Comparison of ENCODE assay signal across 17 cellular contexts in the genomic region with DNA sequence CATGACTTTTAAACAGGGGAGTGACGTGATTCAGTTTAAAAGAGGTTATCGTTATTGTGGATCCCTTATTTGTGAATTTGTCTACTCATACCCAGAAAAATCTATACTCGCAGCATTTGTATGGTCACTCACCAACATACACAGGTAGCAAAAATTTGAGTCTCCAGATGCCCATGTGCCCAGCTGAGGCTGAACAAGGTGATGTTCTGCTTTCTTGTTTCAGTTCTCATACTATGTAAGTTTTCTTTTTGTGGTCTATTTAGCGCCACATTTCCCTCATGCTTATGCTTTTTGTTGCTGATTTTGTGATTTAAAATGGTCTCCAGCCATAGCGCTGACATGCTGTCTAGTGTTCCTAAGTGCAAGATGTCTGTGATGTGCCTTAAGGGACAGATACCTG.
DNase-seq lines count a peak whose midpoint lies in the region; ATAC-seq, FAIRE-seq and TF ChIP-seq lines count a peak whose summit lies in the region.
"Had no signal": no experiment of that assay in that cellular context is flagged by ENCODE, and none has a peak within 500 bp of the region (broad histone marks: within the 10 kb centered on the region; RNA-seq: fewer than 3 reads in every experiment).

No MANE protein-coding gene starts in this region.

- H3K4me3 Mint-ChIP-seq in endodermal cell = no peak overlapping the region
- H3K4me3 Mint-ChIP-seq: CD4-positive, alpha-beta memory T cell; GM23338; H9 had no signal

- H2AFZ ChIP-seq in IMR-90 (replicated peaks; ENCODE audit: low read length, poor library complexity) = no peak overlapping the region
- H2AFZ ChIP-seq in GM12878 (ENCODE audit: control insufficient read depth, low read depth, low read length) = no peak overlapping the region
- H2AFZ ChIP-seq: GM23338 had no signal

- no peak overlapping the region for H3K18ac ChIP-seq in IMR-90 (ENCODE audit: low read depth, low read length)

- dilution Hi-C loops in IMR-90 (cut with HindIII; ENCODE audit: low sequenced_read_pairs, unreplicated experiment) = no loop called here

- H3K9me3 Mint-ChIP-seq in endodermal cell = no peaks in the 10 kb centered on the region
- H3K9me3 Mint-ChIP-seq: GM23338, H9 had no signal

- no peak overlapping the region for H3K56ac ChIP-seq in IMR-90 (ENCODE audit: extremely low read depth, insufficient read depth, low read length)

- H3K27me3 Mint-ChIP-seq in endodermal cell (ENCODE audit: insufficient read depth) = no peaks in the 10 kb centered on the region
- H3K27me3 Mint-ChIP-seq: CD4-positive, alpha-beta memory T cell had no signal

- no peak overlapping the region for H2BK5ac ChIP-seq in IMR-90 (ENCODE audit: low read depth, low read length, poor library complexity, severe bottlenecking)

- no peak overlapping the region for H3K27ac ChIP-seq in IMR-90 (ENCODE audit: insufficient read depth, low read length)
- no peak overlapping the region for H3K27ac ChIP-seq in GM12878 (ENCODE audit: control insufficient read depth, insufficient read depth)
- H3K27ac ChIP-seq in endodermal cell (ENCODE audit: low read depth, low read length) = no peak overlapping the region

- H3K4me1 ChIP-seq in IMR-90 (ENCODE audit: control insufficient read depth, insufficient read depth, low read length) (peaks cover 9% of the 10 kb centered on the region), GM12878 (ENCODE audit: control insufficient read depth, insufficient read depth, low read length) (no peaks in the 10 kb centered on the region), endodermal cell (ENCODE audit: control insufficient read depth, insufficient read depth, low read length) (no peaks in the 10 kb centered on the region)

- no peak overlapping the region for H3K23ac ChIP-seq in IMR-90 (ENCODE audit: low read depth, low read length)

- no peak overlapping the region for H4K5ac ChIP-seq in IMR-90 (ENCODE audit: low read depth, low read length)

- FAIRE-seq in GM12878 (lab: Jason Lieb, UNC) = no peak
- FAIRE-seq: GM19239 had no signal

- H3K9me1 ChIP-seq in IMR-90 (ENCODE audit: insufficient read depth, low read length) = 0 out of 2 replicates have a peak, but pooled peaks cover 3% of the 10 kb centered on the region

- TF ChIP-seq POLR2A in IMR-90 (IDR thresholded peaks at IDR 0.05; ENCODE audit: low read depth, low read length) = no peak
- TF ChIP-seq POLR2A in GM12878 (IDR thresholded peaks at IDR 0.05; ENCODE audit: low read depth, low read length) = no peak

- no peak overlapping the region for H2BK120ac ChIP-seq in IMR-90 (ENCODE audit: low read depth, low read length)

- no peak for TF ChIP-seq RAD21 in IMR-90 (IDR thresholded peaks at IDR 0.05; ENCODE audit: low read length)
- no peak for TF ChIP-seq RAD21 in GM12878 (IDR thresholded peaks at IDR 0.05; ENCODE audit: insufficient read depth, low read depth, low read length)

- TF ChIP-seq EP300 in GM12878 (IDR thresholded peaks at IDR 0.05; ENCODE audit: borderline replicate concordance in 1 of 2, control insufficient read depth in 1 of 2, low read depth in 2 of 2, low read length in 2 of 2) = no peak

- no peak overlapping the region; the same call in 1 of the 2 replicates for H4K91ac ChIP-seq in IMR-90 (ENCODE audit: insufficient read depth, low read depth, low read length)

- TF ChIP-seq CTCF in GM12865 (IDR thresholded peaks at IDR 0.05; ENCODE audit: insufficient read depth, low read depth, low read length, missing control alignments) (no peak), IMR-90 (conservative IDR thresholded peaks at IDR 0.05; ENCODE audit: low read depth, low read length) (no peak), GM12878 (IDR thresholded peaks at IDR 0.05 in 2 of 3, conservative IDR thresholded peaks at IDR 0.05 in 1 of 3; ENCODE audit: control insufficient read depth in 2 of 3, extremely low read depth in 1 of 3, insufficient read depth in 1 of 3, low read depth in 3 of 3, low read length in 3 of 3) (no peak), endodermal cell (conservative IDR thresholded peaks at IDR 0.05) (no peak)

- no peak overlapping the region; a peak in 1 of 4 replicates for H4K8ac ChIP-seq in IMR-90 (ENCODE audit: low read depth in 2 of 2, low read length in 2 of 2)

- in situ Hi-C loops in IMR-90 (cut with MboI; ENCODE audit: low sequenced_read_pairs) (no loop called here), GM12878 (cut with MboI) (no loop called here)

- intact Hi-C loops in IMR-90 (cut with micrococcal nuclease) (no loop called here), GM12878 (cut with micrococcal nuclease; ENCODE audit: unreplicated experiment) (no loop called here)

- RAD21 ChIA-PET in GM12878 (lab: Charles Lee; ENCODE audit: unreplicated experiment) = interaction anchor here (0.6 kb wide), 1 partner anchor 25 kb away, joined by 3 read pairs; no protein-coding TSS in a partner anchor

- peaks cover 7% of the 10 kb centered on the region for H3K4me1 Mint-ChIP-seq in endodermal cell
- H3K4me1 Mint-ChIP-seq: CD4-positive, alpha-beta memory T cell had no signal

- H3K9me3 ChIP-seq in IMR-90 (ENCODE audit: control insufficient read depth, insufficient read depth, low read length) (no peaks in the 10 kb centered on the region), GM12878 (replicated peaks; ENCODE audit: control insufficient read depth, insufficient read depth, low read length) (no peaks in the 10 kb centered on the region), endodermal cell (ENCODE audit: control insufficient read depth, low read length) (no peaks in the 10 kb centered on the region)

- POLR2A ChIA-PET in IMR-90 (lab: Charles Lee; ENCODE audit: unreplicated experiment) (no interaction called here), GM12878 (lab: Charles Lee) (no interaction called here)

- H3K27me3 ChIP-seq in IMR-90 (ENCODE audit: control insufficient read depth, insufficient read depth, low read length) (no peaks in the 10 kb centered on the region), GM12878 (replicated peaks in 1 of 2; ENCODE audit: control insufficient read depth in 2 of 2, insufficient read depth in 2 of 2, low read length in 1 of 2) (no peaks in the 10 kb centered on the region), endodermal cell (ENCODE audit: control insufficient read depth, insufficient read depth, low read length, poor library complexity, severe bottlenecking) (no peaks in the 10 kb centered on the region)

- ATAC-seq in IMR-90 (ENCODE audit: low read depth) (no peak), GM12878 (peak; percentile 58), HG03442 (IDR thresholded peaks at IDR 0.05; ENCODE audit: unreplicated experiment) (no peak)
- ATAC-seq: GM23338, HCT116 had no signal

- SMC1A ChIA-PET in GM12878 (lab: Charles Lee; ENCODE audit: uncharacterized antibody, unreplicated experiment) = interaction anchor here (0.6 to 1.0 kb wide), 2 partner anchors 29 to 59 kb away, joined by 3 read pairs; no protein-coding TSS in a partner anchor

- H2AK5ac ChIP-seq in IMR-90 (ENCODE audit: low read depth, low read length) = no peak overlapping the region

- H3K4ac ChIP-seq in IMR-90 (ENCODE audit: low read depth, low read length) = no peak overlapping the region

- CTCF ChIA-PET in IMR-90 (lab: Yijun Ruan, JAX) (no interaction called here), GM12878 (lab: Yijun Ruan, JAX) (no interaction called here)

- peak; percentile 6 for DNase-seq in GM12865 (ENCODE audit: low read depth)
- no peak for DNase-seq in IMR-90
- no peak for DNase-seq in GM12878 (ENCODE audit: low read depth, low spot score)
- DNase-seq in HUDEP-2 (lab: John Stamatoyannopoulos, UW; ENCODE audit: unreplicated experiment in 76 of 76) = no peak
- DNase-seq in endodermal cell = no peak
- DNase-seq: C1 segment of cervical spinal cord; Calu3; CD4-positive, alpha-beta memory T cell; COR-L47; DMS53; DMS79 treated with DMSO at 0.1 percent for 48 hours; GF-D8; H9 had no signal

- H2BK15ac ChIP-seq in IMR-90 (ENCODE audit: low read depth, low read length) = peak overlapping the region; percentile 72; the same call in 1 of the 3 replicates

- no peaks in the 10 kb centered on the region for H3K36me3 Mint-ChIP-seq in endodermal cell (ENCODE audit: low read depth)
- H3K36me3 Mint-ChIP-seq: CD4-positive, alpha-beta memory T cell had no signal

- no peak overlapping the region for H3K14ac ChIP-seq in IMR-90 (replicated peaks; ENCODE audit: low read depth, low read length)

- no peaks in the 10 kb centered on the region for H3K79me1 ChIP-seq in IMR-90 (ENCODE audit: low read depth in 1 of 2, low read length in 2 of 2)

- no peak overlapping the region for H3K4me3 ChIP-seq in GM12865 (ENCODE audit: low read depth, low read length)
- no peak overlapping the region for H3K4me3 ChIP-seq in IMR-90 (ENCODE audit: insufficient read depth, low read depth, low read length)
- no peak overlapping the region for H3K4me3 ChIP-seq in GM12878
- no peak overlapping the region for H3K4me3 ChIP-seq in endodermal cell (ENCODE audit: low read length)
- H3K4me3 ChIP-seq: GM23338 had no signal

- BruUV-seq in IMR-90 (replicated peaks; lab: Mats Ljungman, UMichigan) (no TSS peak), GM12878 (replicated peaks; lab: Mats Ljungman, UMichigan) (no TSS peak)

- H3K4me2 ChIP-seq in IMR-90 (ENCODE audit: low read depth, low read length) = no peak overlapping the region
- H3K4me2 ChIP-seq in GM12878 (ENCODE audit: control insufficient read depth, insufficient read depth) = no peak overlapping the region
- H3K4me2 ChIP-seq: GM23338 had no signal

- no peak overlapping the region for H2BK20ac ChIP-seq in IMR-90 (ENCODE audit: low read depth, low read length)

- WGBS in IMR-90 (ENCODE audit: extremely low coverage in 2 of 2, insufficient read length in 1 of 2), 2 experiments = no CpG with 5 or more reads among the region's 5 CpGs
- 45% methylated on average over 5 of the region's 5 CpGs for WGBS in GM12878 (ENCODE audit: insufficient coverage, insufficient replicate concordance, low lambda C conversion rate, missing lambda C conversion rate)
- 92 to 96% methylated on average over 4 to 5 of the region's 5 CpGs for WGBS in endodermal cell (ENCODE audit: insufficient coverage in 1 of 2, insufficient read length in 1 of 2), 2 experiments

- H3K36me3 ChIP-seq in IMR-90 (ENCODE audit: control insufficient read depth, insufficient read depth, low read length) (no peaks in the 10 kb centered on the region), GM12878 (ENCODE audit: control insufficient read depth in 2 of 2, insufficient read depth in 2 of 2, low read length in 1 of 2) (no peaks in the 10 kb centered on the region), endodermal cell (ENCODE audit: control insufficient read depth, insufficient read depth, low read length) (no peaks in the 10 kb centered on the region)

- H4K20me1 ChIP-seq in IMR-90 (ENCODE audit: insufficient read depth, low read length) (no peaks in the 10 kb centered on the region), GM12878 (ENCODE audit: control insufficient read depth, insufficient read depth) (no peaks in the 10 kb centered on the region)

- no peak overlapping the region for H2AK9ac ChIP-seq in IMR-90 (replicated peaks; ENCODE audit: low read depth, low read length, poor library complexity)

- H3K9ac ChIP-seq in IMR-90 (ENCODE audit: low read depth, low read length) (no peak overlapping the region), GM12878 (ENCODE audit: control insufficient read depth, insufficient read depth, low read length) (no peak overlapping the region), endodermal cell (ENCODE audit: extremely low read depth, low read length, poor library complexity, severe bottlenecking) (no peak overlapping the region)

- no peak overlapping the region for H3K27ac Mint-ChIP-seq in endodermal cell
- H3K27ac Mint-ChIP-seq: CD4-positive, alpha-beta memory T cell; GM23338; H9 had no signal

- no peaks in the 10 kb centered on the region for H3K79me2 ChIP-seq in GM12878 (ENCODE audit: control insufficient read depth, insufficient read depth, low read length)
